Comparison of ENCODE assay signal across 9 cellular contexts in the genomic region with DNA sequence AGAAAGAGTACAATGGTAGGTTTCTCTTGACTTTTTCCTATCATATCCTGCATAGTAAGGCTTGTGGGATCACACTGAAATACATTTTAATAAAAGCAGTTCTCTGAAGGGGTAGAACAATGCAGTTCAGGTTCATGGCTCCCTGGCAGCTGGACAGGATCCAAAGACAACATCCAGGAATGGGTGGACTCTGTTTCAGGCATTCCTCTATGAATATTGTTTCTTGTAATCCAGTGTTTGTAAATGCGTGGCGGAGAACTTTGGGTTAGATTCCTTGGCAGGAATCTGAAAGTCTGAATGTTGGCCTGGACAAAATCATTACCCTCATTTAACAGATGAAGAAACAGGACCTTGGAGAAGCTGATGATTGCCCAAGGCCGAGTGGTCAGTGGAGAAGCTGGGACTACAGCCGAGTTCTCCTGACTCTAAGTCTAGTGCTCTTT. TPM values are rescaled to one million over a fixed set of nuclear protein-coding genes. Genes with fewer than 3 reads are reported as not detected.
A peak's percentile ranks its signal among the peaks of the same experiment; 100 is the strongest.
DNase-seq lines count a peak whose midpoint lies in the region; TF ChIP-seq lines count a peak whose summit lies in the region.
"Had no signal": no experiment of that assay in that cellular context is flagged by ENCODE, and none has a peak within 500 bp of the region (broad histone marks: within the 10 kb centered on the region; RNA-seq: fewer than 3 reads in every experiment).

No MANE protein-coding gene starts in this region.

- TF ChIP-seq CTCF in astrocyte of the spinal cord (IDR thresholded peaks at IDR 0.05; ENCODE audit: low read depth, low read length), result no peak
- no peak for TF ChIP-seq CTCF in transverse colon (IDR thresholded peaks at IDR 0.05)
- no peak for TF ChIP-seq CTCF in GM10266 (IDR thresholded peaks at IDR 0.05; ENCODE audit: control insufficient read depth, insufficient read depth, low read depth, missing control alignments)

- DNase-seq in DMS 273 (lab: John Stamatoyannopoulos, UW; ENCODE audit: unreplicated experiment) (peak; percentile 22), DMS 273 treated with DMSO at 0.1 percent for 48 hours (lab: John Stamatoyannopoulos, UW) (no peak), astrocyte of the spinal cord (ENCODE audit: low read depth, low spot score) (peak; percentile 95), transverse colon (peak; percentile 67), G401 (ENCODE audit: low spot score) (no peak), nucleus accumbens (lab: John Stamatoyannopoulos, UW) (no peak), GM10266 (ENCODE audit: extremely low spot score) (no peak)
- DNase-seq: stimulated activated CD4-positive, alpha-beta T cell treated with anti-CD3 and anti-CD28 coated beads, Interleukin-15, amount 100 ng/mL, for 24 hours had no signal

- peaks cover 15 to 48% (median 37%) of the 10 kb centered on the region in 4 donors for H3K4me1 ChIP-seq in transverse colon

- H3K4me3 ChIP-seq in astrocyte of the spinal cord (ENCODE audit: low read depth, low read length), result no peak overlapping the region
- no peak overlapping the region for H3K4me3 ChIP-seq in transverse colon

- H3K9me3 ChIP-seq in transverse colon, result no peaks in the 10 kb centered on the region

- no peak for TF ChIP-seq EP300 in transverse colon (IDR thresholded peaks at IDR 0.05; ENCODE audit: low read depth)

- in situ Hi-C loops in astrocyte of the spinal cord (cut with HindIII; ENCODE audit: low sequenced_read_pairs) (no loop called here), transverse colon (cut with MboI; ENCODE audit: low pct_ligation_motif_present in 1 of 4, low pct_unique_long_range_greater_than_20kb in 1 of 4, low sequenced_read_pairs in 3 of 4) (no loop called here), G401 (cut with HindIII; ENCODE audit: low sequenced_read_pairs) (no loop called here)

- no peak for TF ChIP-seq POLR2A in transverse colon (IDR thresholded peaks at IDR 0.05)

- H3K36me3 ChIP-seq in transverse colon, result no peaks in the 10 kb centered on the region

- WGBS in transverse colon (ENCODE audit: low coverage in 1 of 2), 2 donors, result 30 to 51% methylated on average over 2 to 4 of the region's 4 CpGs

- H3K27ac ChIP-seq in layer of hippocampus (ENCODE audit: low read depth, low read length) (peak overlapping the region; percentile 3), transverse colon (peak overlapping the region; percentile 67 to 72 (median 70))

- no peaks in the 10 kb centered on the region for H3K27me3 ChIP-seq in layer of hippocampus (ENCODE audit: control insufficient read depth, insufficient read depth, low read length)
- no peaks in the 10 kb centered on the region for H3K27me3 ChIP-seq in transverse colon

- intact Hi-C loops in transverse colon (cut with DNase I; ENCODE audit: low total_unique reads), result no loop called here

RNA-seq across cellular contexts. Expression of a gene that starts 43.5 kb away (rescaled TPM):
- 100 to 1,000 TPM; 242 to 491 (median 304) TPM for total RNA-seq in transverse colon
- total RNA-seq in G401 (2014; rRNA removed; shearing (Covaris generic)), result 6.2 and 13.8 TPM in 2 replicates

Comparison
In these comparisons a context has a peak if more than half of its experiments do, and no peak if none do; other contexts are left out.
1. DNase-seq: peak in DMS 273 (single experiment), astrocyte of the spinal cord (single experiment) and transverse colon (single experiment); none in DMS 273 treated with DMSO at 0.1 percent for 48 hours (single experiment), G401 (single experiment), nucleus accumbens (0 of 56) and GM10266 (single experiment).
2. RNA of a gene that starts 43.5 kb away (total RNA-seq): 242 to 491 TPM in transverse colon; 6.2 to 13.8 TPM in G401; every median in the first group is over 10 times any median in the second.